Comparison of ENCODE assay signal across 17 cellular contexts in the genomic region with DNA sequence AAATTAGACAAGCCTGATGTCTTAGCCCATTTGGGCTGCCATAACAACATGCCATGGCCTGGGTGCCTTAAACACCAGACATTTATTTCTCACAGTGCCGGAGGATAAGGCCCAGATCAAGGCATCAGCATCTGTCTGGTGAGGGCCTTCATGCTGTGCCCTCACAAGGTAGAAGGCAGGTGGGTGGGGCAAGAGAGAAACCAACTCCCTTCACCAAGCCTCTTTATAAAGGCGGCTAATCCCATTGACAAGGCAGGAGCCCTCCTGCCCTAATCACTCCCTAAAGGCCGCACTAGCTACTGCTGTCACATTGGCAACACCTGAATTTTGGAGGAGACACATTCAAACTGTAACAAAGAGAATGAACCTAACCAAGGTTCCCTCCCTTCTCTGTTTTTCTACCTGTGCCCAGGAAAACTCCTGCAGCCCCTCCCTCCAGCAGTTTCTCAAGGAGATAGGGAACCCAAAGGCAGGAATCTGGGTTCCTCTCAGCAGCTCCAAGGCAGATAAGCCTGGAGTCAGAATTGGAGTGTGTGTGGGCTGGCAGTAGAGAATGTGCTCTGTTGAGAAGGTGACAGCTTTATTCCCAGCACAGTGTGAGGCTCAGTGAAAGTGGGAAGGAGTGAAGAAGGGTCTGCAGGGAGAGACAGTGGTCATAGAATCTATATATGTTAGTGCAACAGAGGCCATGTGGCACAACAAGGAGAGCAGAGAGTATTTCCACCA. TPM values are rescaled to one million over a fixed set of nuclear protein-coding genes. Genes with fewer than 3 reads are reported as not detected.
DNase-seq lines count a peak whose midpoint lies in the region; ATAC-seq, FAIRE-seq and TF ChIP-seq lines count a peak whose summit lies in the region.
"Had no signal": no experiment of that assay in that cellular context is flagged by ENCODE, and none has a peak within 500 bp of the region (broad histone marks: within the 10 kb centered on the region; RNA-seq: fewer than 3 reads in every experiment).

No MANE protein-coding gene starts in this region.

- no peak for TF ChIP-seq RAD21 in H1 (IDR thresholded peaks at IDR 0.05 in 1 of 2, conservative IDR thresholded peaks at IDR 0.05 in 1 of 2; ENCODE audit: low read depth in 2 of 2, low read length in 2 of 2)

- H3K4me1 ChIP-seq in H1 (replicated peaks in 1 of 4; ENCODE audit: control insufficient read depth in 3 of 4, insufficient read depth in 4 of 4, low read length in 3 of 4) (0 out of 7 replicates have a peak, but pooled peaks cover 0 to 3% (median 0%) of the 10 kb centered on the region in 4 experiments), mesendoderm (ENCODE audit: control insufficient read depth, low read depth, low read length) (peaks cover 18% of the 10 kb centered on the region)
- H3K4me1 ChIP-seq: BE2C, Caco-2, HAP-1 had no signal

- H3K4me3 ChIP-seq in H1 (ENCODE audit: extremely low read depth in 1 of 4, insufficient read depth in 2 of 4, low read depth in 3 of 4, low read length in 4 of 4) (no peak overlapping the region), mesendoderm (ENCODE audit: low read length) (no peak overlapping the region)
- H3K4me3 ChIP-seq: HAP-1 had no signal

- no peak for TF ChIP-seq EP300 in H1 (IDR thresholded peaks at IDR 0.05; ENCODE audit: borderline replicate concordance in 1 of 2, low read depth in 2 of 2, low read length in 2 of 2)

- H2AFZ ChIP-seq in H1 (ENCODE audit: low read length) = no peak overlapping the region

- H2BK15ac ChIP-seq in H1 (ENCODE audit: low read length) (no peak overlapping the region), mesendoderm (replicated peaks; ENCODE audit: low read depth) (no peak overlapping the region)

- no peaks in the 10 kb centered on the region; the same call in 1 of the 2 replicates for H3K23me2 ChIP-seq in H1 (ENCODE audit: low read depth, low read length)

- H2BK20ac ChIP-seq in H1 (ENCODE audit: low read length) = no peak overlapping the region

- H3K79me2 ChIP-seq in H1 (ENCODE audit: control insufficient read depth in 1 of 2, insufficient read depth in 2 of 2, low read length in 2 of 2) = no peaks in the 10 kb centered on the region
- H3K79me2 ChIP-seq in mesendoderm (ENCODE audit: control insufficient read depth, insufficient read depth, low read length) = no peaks in the 10 kb centered on the region

- H4K5ac ChIP-seq in H1 (ENCODE audit: insufficient read length, low read depth, low read length) (no peak overlapping the region), mesendoderm (ENCODE audit: low read length) (no peak overlapping the region)

- intact Hi-C loops in activated naive CD4-positive, alpha-beta T cell treated with anti-CD3 and anti-CD28 coated beads for 36 hours (cut with micrococcal nuclease) = no loop called here
- intact Hi-C loops in activated T-helper 1 cell treated with anti-CD3 and anti-CD28 coated beads, Interleukin-12 subunit alpha, Interleukin-12 subunit beta, Interleukin-2, Interleukin-4 antibody, amounts not matched to agents 30 ng/mL and 10 ng/mL and 1 ng/mL, durations not matched to agents 14 hours and 24 hours and 36 hours (cut with micrococcal nuclease) = no loop called here

- 79% methylated on average over 2 of the region's 3 CpGs; no CpG with 5 or more reads in 1 of the 2 experiments for WGBS in H1 (ENCODE audit: extremely low coverage in 1 of 2, insufficient coverage in 1 of 2, insufficient read length in 1 of 2, insufficient replicate concordance in 2 of 2, low coverage in 1 of 2, low lambda C conversion rate in 2 of 2, missing lambda C conversion rate in 1 of 2), 2 experiments
- WGBS in mesendoderm (ENCODE audit: extremely low coverage, insufficient coverage, low lambda C conversion rate) = no CpG with 5 or more reads among the region's 3 CpGs

- H3K36me3 Mint-ChIP-seq in activated naive CD4-positive, alpha-beta T cell treated with anti-CD3 and anti-CD28 coated beads for 36 hours (ENCODE audit: low read depth) = no peaks in the 10 kb centered on the region
- H3K36me3 Mint-ChIP-seq in activated T-helper 1 cell treated with anti-CD3 and anti-CD28 coated beads, Interleukin-12 subunit alpha, Interleukin-12 subunit beta, Interleukin-2, Interleukin-4 antibody, amounts not matched to agents 30 ng/mL and 10 ng/mL and 1 ng/mL, durations not matched to agents 14 hours and 24 hours and 36 hours (ENCODE audit: low read depth) = no peaks in the 10 kb centered on the region

- peaks cover 50% of the 10 kb centered on the region for H3K27me3 Mint-ChIP-seq in activated naive CD4-positive, alpha-beta T cell treated with anti-CD3 and anti-CD28 coated beads for 36 hours (ENCODE audit: low read depth)
- peaks cover 18% of the 10 kb centered on the region for H3K27me3 Mint-ChIP-seq in activated T-helper 1 cell treated with anti-CD3 and anti-CD28 coated beads, Interleukin-12 subunit alpha, Interleukin-12 subunit beta, Interleukin-2, Interleukin-4 antibody, amounts not matched to agents 30 ng/mL and 10 ng/mL and 1 ng/mL, durations not matched to agents 14 hours and 24 hours and 36 hours (ENCODE audit: insufficient read depth)

- no peaks in the 10 kb centered on the region for H3K9me3 ChIP-seq in H1 (ENCODE audit: insufficient read depth in 2 of 2, low read depth in 1 of 2, low read length in 1 of 2)
- H3K9me3 ChIP-seq: BE2C, Caco-2, HAP-1 had no signal

- no peaks in the 10 kb centered on the region for H3K4me1 Mint-ChIP-seq in activated naive CD4-positive, alpha-beta T cell treated with anti-CD3 and anti-CD28 coated beads for 36 hours (ENCODE audit: low read depth)
- no peaks in the 10 kb centered on the region for H3K4me1 Mint-ChIP-seq in activated T-helper 1 cell treated with anti-CD3 and anti-CD28 coated beads, Interleukin-12 subunit alpha, Interleukin-12 subunit beta, Interleukin-2, Interleukin-4 antibody, amounts not matched to agents 30 ng/mL and 10 ng/mL and 1 ng/mL, durations not matched to agents 14 hours and 24 hours and 36 hours (ENCODE audit: low read depth)

- H3K4ac ChIP-seq in H1 (replicated peaks; ENCODE audit: insufficient read length, low read depth, low read length) (no peak overlapping the region), mesendoderm (ENCODE audit: low read depth, low read length) (peak overlapping the region; percentile 22)

- H3K27ac Mint-ChIP-seq in activated naive CD4-positive, alpha-beta T cell treated with anti-CD3 and anti-CD28 coated beads for 36 hours = no peak overlapping the region
- H3K27ac Mint-ChIP-seq in activated T-helper 1 cell treated with anti-CD3 and anti-CD28 coated beads, Interleukin-12 subunit alpha, Interleukin-12 subunit beta, Interleukin-2, Interleukin-4 antibody, amounts not matched to agents 30 ng/mL and 10 ng/mL and 1 ng/mL, durations not matched to agents 14 hours and 24 hours and 36 hours = no peak overlapping the region
- H3K27ac Mint-ChIP-seq: CD4-positive, alpha-beta T cell had no signal

- H2BK120ac ChIP-seq in H1 (replicated peaks; ENCODE audit: low read depth, low read length) = no peak overlapping the region
- H2BK120ac ChIP-seq in mesendoderm (ENCODE audit: low read depth, low read length) = no peak overlapping the region

- no peak overlapping the region for H3K14ac ChIP-seq in H1 (ENCODE audit: insufficient read length)

- H3K18ac ChIP-seq in H1 (ENCODE audit: extremely low read depth, low read length) (no peak overlapping the region), mesendoderm (ENCODE audit: low read length) (no peak overlapping the region)

- H2AK5ac ChIP-seq in H1 (ENCODE audit: low read depth, low read length) (0 out of 2 replicates have a peak overlapping the region, but pooled peaks have one; percentile 1), mesendoderm (ENCODE audit: low read length) (no peak overlapping the region)

- H3K4me2 ChIP-seq in H1 (ENCODE audit: insufficient read depth in 1 of 2, low read depth in 2 of 2, low read length in 2 of 2) = no peak overlapping the region
- no peak overlapping the region for H3K4me2 ChIP-seq in mesendoderm (ENCODE audit: low read length)

- no peak overlapping the region for H2BK5ac ChIP-seq in H1 (ENCODE audit: low read depth, low read length)
- H2BK5ac ChIP-seq in mesendoderm (ENCODE audit: low read length) = no peak overlapping the region

- H3K56ac ChIP-seq in H1 (replicated peaks; ENCODE audit: insufficient read length, low read depth, low read length) = no peak overlapping the region
- H3K56ac ChIP-seq in mesendoderm (ENCODE audit: low read length) = peak overlapping the region; percentile 51

- H3K9ac ChIP-seq in H1 (replicated peaks in 1 of 4; ENCODE audit: extremely low read depth in 1 of 4, low read depth in 3 of 4, low read length in 3 of 4) = no peak overlapping the region
- H3K9ac ChIP-seq in mesendoderm (ENCODE audit: low read length) = no peak overlapping the region

- no peak for TF ChIP-seq CTCF in H1 (IDR thresholded peaks at IDR 0.05; ENCODE audit: control extremely low read depth in 1 of 3, insufficient read depth in 1 of 3, low read depth in 1 of 3, low read length in 3 of 3)

- POLR2A ChIA-PET in H1 (lab: Charles Lee; ENCODE audit: partially characterized antibody) = interaction anchor here (0.9 kb wide), 1 partner anchor 8 kb away, joined by 3 read pairs; no protein-coding TSS in a partner anchor

- ATAC-seq in GM19463 (IDR thresholded peaks at IDR 0.05; ENCODE audit: unreplicated experiment) = no peak

- H3K27me3 ChIP-seq in H1 (replicated peaks in 1 of 4; ENCODE audit: control insufficient read depth in 3 of 4, extremely low read depth in 1 of 4, insufficient read depth in 3 of 4, low read length in 3 of 4) (peaks cover 2 to 26% (median 16%) of the 10 kb centered on the region in 4 experiments), mesendoderm (ENCODE audit: insufficient read depth, low read length, poor library complexity) (no peaks in the 10 kb centered on the region)

- no peak overlapping the region for H3K4me3 Mint-ChIP-seq in activated naive CD4-positive, alpha-beta T cell treated with anti-CD3 and anti-CD28 coated beads for 36 hours
- H3K4me3 Mint-ChIP-seq in activated T-helper 1 cell treated with anti-CD3 and anti-CD28 coated beads, Interleukin-12 subunit alpha, Interleukin-12 subunit beta, Interleukin-2, Interleukin-4 antibody, amounts not matched to agents 30 ng/mL and 10 ng/mL and 1 ng/mL, durations not matched to agents 14 hours and 24 hours and 36 hours = no peak overlapping the region
- H3K4me3 Mint-ChIP-seq: CD4-positive, alpha-beta T cell had no signal

- H3K23ac ChIP-seq in H1 (ENCODE audit: insufficient read length) = no peak overlapping the region
- H3K23ac ChIP-seq in mesendoderm (ENCODE audit: low read length) = no peak overlapping the region

- H3K79me1 ChIP-seq in H1 (ENCODE audit: low read depth, low read length) = no peaks in the 10 kb centered on the region
- H3K79me1 ChIP-seq in mesendoderm (ENCODE audit: low read length) = no peaks in the 10 kb centered on the region

- H4K8ac ChIP-seq in H1 (ENCODE audit: extremely low read depth, insufficient read depth, low read length) (no peak overlapping the region), mesendoderm (ENCODE audit: low read depth, low read length) (no peak overlapping the region)

- CTCF ChIA-PET in H1 (lab: Charles Lee; ENCODE audit: partially characterized antibody) = interaction anchor here (0.7 to 1.4 kb wide), 2 partner anchors 55 to 223 kb away, joined by 3 to 5 read pairs; no protein-coding TSS in a partner anchor
- CTCF ChIA-PET in activated naive CD4-positive, alpha-beta T cell treated with anti-CD3 and anti-CD28 coated beads for 36 hours (lab: Charles Lee) = interaction anchor here (0.6 kb wide), 1 partner anchor 153 kb away, joined by 3 read pairs; no protein-coding TSS in a partner anchor

- no peaks in the 10 kb centered on the region for H4K20me1 ChIP-seq in H1 (replicated peaks in 1 of 2; ENCODE audit: control insufficient read depth in 1 of 2, insufficient read depth in 2 of 2, low read length in 2 of 2)

- FAIRE-seq in H1 (lab: Jason Lieb, UNC) = no peak
- FAIRE-seq: A204.1, D721Med, G401.6, GM12891 had no signal

- H3K27ac ChIP-seq in H1 (ENCODE audit: low read depth, low read length) (no peak overlapping the region), mesendoderm (ENCODE audit: low read depth, low read length) (no peak overlapping the region)
- H3K27ac ChIP-seq: C4-2B had no signal

- no peak overlapping the region for H4K91ac ChIP-seq in H1 (replicated peaks; ENCODE audit: insufficient read length, low read length)

- H2BK12ac ChIP-seq in H1 (ENCODE audit: low read depth, low read length) = no peak overlapping the region

- TF ChIP-seq POLR2A in H1 (IDR thresholded peaks at IDR 0.05; ENCODE audit: control extremely low read depth in 1 of 2, low read depth in 2 of 2, low read length in 2 of 2) = no peak

- H3K9me3 Mint-ChIP-seq in activated naive CD4-positive, alpha-beta T cell treated with anti-CD3 and anti-CD28 coated beads for 36 hours = no peaks in the 10 kb centered on the region
- no peaks in the 10 kb centered on the region for H3K9me3 Mint-ChIP-seq in activated T-helper 1 cell treated with anti-CD3 and anti-CD28 coated beads, Interleukin-12 subunit alpha, Interleukin-12 subunit beta, Interleukin-2, Interleukin-4 antibody, amounts not matched to agents 30 ng/mL and 10 ng/mL and 1 ng/mL, durations not matched to agents 14 hours and 24 hours and 36 hours

- peak; percentile 19 for DNase-seq in NCI-H82 treated with DMSO at 0.1 percent for 48 hours (lab: John Stamatoyannopoulos, UW; ENCODE audit: unreplicated experiment)
- no peak for DNase-seq in H1 (ENCODE audit: low read depth in 1 of 2, low spot score in 2 of 2)
- no peak for DNase-seq in mesendoderm
- DNase-seq in activated naive CD4-positive, alpha-beta T cell treated with anti-CD3 and anti-CD28 coated beads for 36 hours = no peak
- no peak for DNase-seq in activated T-helper 1 cell treated with anti-CD3 and anti-CD28 coated beads, Interleukin-12 subunit alpha, Interleukin-12 subunit beta, Interleukin-2, Interleukin-4 antibody, amounts not matched to agents 30 ng/mL and 10 ng/mL and 1 ng/mL, durations not matched to agents 14 hours and 24 hours and 36 hours (ENCODE audit: low spot score)
- no peak for DNase-seq in HPDE6-E6E7 (ENCODE audit: extremely low spot score)
- DNase-seq: ACHN; BE2C; Caco-2; CD4-positive, alpha-beta T cell had no signal

- H3K36me3 ChIP-seq in H1 (ENCODE audit: control insufficient read depth in 2 of 4, insufficient read depth in 4 of 4, low read length in 3 of 4) = no peaks in the 10 kb centered on the region
- no peaks in the 10 kb centered on the region for H3K36me3 ChIP-seq in mesendoderm (ENCODE audit: control insufficient read depth, insufficient read depth, low read length)
- H3K36me3 ChIP-seq: BE2C, HAP-1 had no signal

RNA-seq across cellular contexts. Expression of gene GPATCH2L, which starts 21.7 kb away (rescaled TPM):
- total RNA-seq in H1 (2021; fragmentation: NEBNext Ultra II Directional; extraction: Animal tissue kit (Norgen Biotek cat#: 25700)) = 54.9 and 56.1 TPM in 2 replicates
- polyA plus RNA-seq in H1 (2011; rRNA removed) = 26.0 and 36.9 TPM in 2 replicates
- 42.9 TPM for polyA plus RNA-seq in H1 (2011; cell fraction: cytosol; rRNA removed)
- 58.6 TPM for polyA plus RNA-seq in H1 (2011; cell fraction: nucleus; rRNA removed)
- polyA plus RNA-seq in H1 (2012, experiment 1 of 2) = 25.5 to 35.7 TPM (median 30.8 TPM) in 4 replicates
- polyA plus RNA-seq in H1 (2012, experiment 2 of 2) = 2.3 TPM
- polyA plus RNA-seq in H1 (2013, experiment 1 of 2) = 19.0 TPM
- 18.2 TPM for polyA plus RNA-seq in H1 (2013, experiment 2 of 2)
- 96.6 and 98.9 TPM in 2 replicates for polyA minus RNA-seq in H1 (2011; rRNA and poly(A)+ RNA removed)
- polyA minus RNA-seq in H1 (2011; cell fraction: cytosol; rRNA and poly(A)+ RNA removed) = 32.0 TPM
- polyA minus RNA-seq in H1 (2011; cell fraction: nucleus; rRNA and poly(A)+ RNA removed) = 106 TPM
- polyA plus RNA-seq in mesendoderm (2013, experiment 1 of 2) = 16.9 TPM
- 17.6 TPM for polyA plus RNA-seq in mesendoderm (2013, experiment 2 of 2)
- 10 to 100 TPM; 40.0 to 43.4 TPM for total RNA-seq in activated naive CD4-positive, alpha-beta T cell treated with anti-CD3 and anti-CD28 coated beads for 36 hours
- 56.1 and 60.9 TPM in 2 replicates for total RNA-seq in activated T-helper 1 cell treated with anti-CD3 and anti-CD28 coated beads, Interleukin-12 subunit alpha, Interleukin-12 subunit beta, Interleukin-2, Interleukin-4 antibody, amounts not matched to agents 30 ng/mL and 10 ng/mL and 1 ng/mL, durations not matched to agents 14 hours and 24 hours and 36 hours
